In the genomic region with DNA sequence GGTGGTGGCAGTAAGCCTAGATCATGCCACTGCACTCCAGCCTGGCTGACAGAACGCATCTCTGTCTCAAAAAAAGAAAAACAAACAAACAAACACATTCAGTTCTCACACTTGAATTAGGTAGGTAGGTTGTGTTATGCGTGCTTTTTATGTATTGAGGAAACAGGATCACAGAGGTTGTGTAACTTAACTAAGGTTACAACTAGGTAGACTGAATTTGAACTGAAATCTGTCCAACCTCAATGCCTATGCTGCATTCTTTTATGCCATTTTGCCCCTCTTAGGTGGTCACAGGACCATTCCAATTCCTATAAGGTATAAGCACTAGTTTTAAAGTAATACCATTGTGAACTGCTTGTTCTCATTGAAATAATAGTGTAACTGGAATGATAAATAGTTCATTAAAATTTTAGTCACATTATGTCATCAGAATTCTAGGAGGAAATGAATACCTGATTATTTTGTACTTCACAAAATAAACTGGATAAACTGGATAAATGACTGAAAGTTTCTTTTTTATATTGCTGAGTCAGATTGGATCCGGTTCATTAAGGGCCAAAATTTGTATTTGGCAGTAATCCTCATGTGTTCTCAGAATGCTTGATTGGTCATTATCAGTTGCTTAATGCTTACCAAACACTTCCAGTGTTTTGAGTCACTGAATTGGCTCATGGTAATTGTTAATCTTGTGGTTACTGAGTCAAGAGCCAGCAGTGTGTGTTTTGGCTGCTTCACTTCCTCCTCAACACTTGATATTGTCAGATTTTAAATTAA, we compare ENCODE assay signal across 8 cellular contexts. TPM values are rescaled to one million over a fixed set of nuclear protein-coding genes. Genes with fewer than 3 reads are reported as not detected.
A peak's percentile ranks its signal among the peaks of the same experiment; 100 is the strongest.
DNase-seq lines count a peak whose midpoint lies in the region; ATAC-seq and TF ChIP-seq lines count a peak whose summit lies in the region.

No MANE protein-coding gene starts in this region.

- no peaks in the 10 kb centered on the region for H3K9me3 ChIP-seq in CD8-positive, alpha-beta memory T cell (ENCODE audit: low read length)

- peaks cover 38 to 62% (median 52%) of the 10 kb centered on the region in 3 donors for H3K4me1 Mint-ChIP-seq in CD8-positive, alpha-beta memory T cell
- peaks cover 31% of the 10 kb centered on the region for H3K4me1 Mint-ChIP-seq in activated CD4-positive, alpha-beta memory T cell treated with anti-CD3 and anti-CD28 coated beads for 36 hours (ENCODE audit: low read depth)

- H3K36me3 Mint-ChIP-seq in CD8-positive, alpha-beta memory T cell: peaks cover 0 to 28% (median 0%) of the 10 kb centered on the region in 3 donors
- H3K36me3 Mint-ChIP-seq in activated CD4-positive, alpha-beta memory T cell treated with anti-CD3 and anti-CD28 coated beads for 36 hours: peaks cover 7% of the 10 kb centered on the region

- CTCF ChIA-PET in CD8-positive, alpha-beta memory T cell (lab: Charles Lee): no interaction called here
- CTCF ChIA-PET in activated CD4-positive, alpha-beta memory T cell treated with anti-CD3 and anti-CD28 coated beads for 36 hours (lab: Charles Lee): no interaction called here

- no peak overlapping the region for H3K27ac ChIP-seq in CD8-positive, alpha-beta memory T cell (ENCODE audit: low read depth, low read length)

- peak overlapping the region; percentile 14 to 87 (median 56) for H3K27ac Mint-ChIP-seq in CD8-positive, alpha-beta memory T cell
- peak overlapping the region; percentile 23 for H3K27ac Mint-ChIP-seq in activated CD4-positive, alpha-beta memory T cell treated with anti-CD3 and anti-CD28 coated beads for 36 hours

- DNase-seq in CD8-positive, alpha-beta memory T cell: peak in 1 of 5 donors; percentile 40
- peak; percentile 93 for DNase-seq in LHCN-M2 (ENCODE audit: low read depth)
- peak; percentile 27 for DNase-seq in activated CD4-positive, alpha-beta memory T cell treated with anti-CD3 and anti-CD28 coated beads for 36 hours
- peak; percentile 26 for DNase-seq in germinal center (ENCODE audit: low spot score)
- DNase-seq in retinal pigment epithelial cell (ENCODE audit: low read depth): peak; percentile 99
- no peak for DNase-seq in stimulated activated CD4-positive, alpha-beta T cell treated with anti-CD3 and anti-CD28 coated beads, Interleukin-2, amount 100 ng/mL, for 48 hours

- no peaks in the 10 kb centered on the region for H3K27me3 Mint-ChIP-seq in CD8-positive, alpha-beta memory T cell
- H3K27me3 Mint-ChIP-seq in activated CD4-positive, alpha-beta memory T cell treated with anti-CD3 and anti-CD28 coated beads for 36 hours: no peaks in the 10 kb centered on the region

- peak overlapping the region in 6 of 7 donors; percentile 6 to 43 (median 26) for H3K4me3 Mint-ChIP-seq in CD8-positive, alpha-beta memory T cell
- no peak overlapping the region for H3K4me3 Mint-ChIP-seq in activated CD4-positive, alpha-beta memory T cell treated with anti-CD3 and anti-CD28 coated beads for 36 hours

- TF ChIP-seq CTCF in retinal pigment epithelial cell (conservative IDR thresholded peaks at IDR 0.05; ENCODE audit: low read depth, low read length): no peak

- POLR2A ChIA-PET in CD8-positive, alpha-beta memory T cell (lab: Charles Lee): interaction anchor here (0.7 kb wide), 1 partner anchor 191 kb away, joined by 3 read pairs; no protein-coding TSS in a partner anchor
- POLR2A ChIA-PET in activated CD4-positive, alpha-beta memory T cell treated with anti-CD3 and anti-CD28 coated beads for 36 hours (lab: Charles Lee): no interaction called here

- peak; percentile 58 for ATAC-seq in GM19468 (IDR thresholded peaks at IDR 0.05; ENCODE audit: extremely low read depth, unreplicated experiment)
- no peak for ATAC-seq in GM21360 (IDR thresholded peaks at IDR 0.05; ENCODE audit: unreplicated experiment)

- no peaks in the 10 kb centered on the region for H3K36me3 ChIP-seq in CD8-positive, alpha-beta memory T cell (ENCODE audit: insufficient read depth, low read length)

- intact Hi-C loops in activated CD4-positive, alpha-beta memory T cell treated with anti-CD3 and anti-CD28 coated beads for 36 hours (cut with micrococcal nuclease): loop anchor here (1.0 kb wide), 1 partner anchor 8 kb away; no protein-coding TSS in a partner anchor

- no peaks in the 10 kb centered on the region for H3K9me3 Mint-ChIP-seq in CD8-positive, alpha-beta memory T cell
- no peaks in the 10 kb centered on the region for H3K9me3 Mint-ChIP-seq in activated CD4-positive, alpha-beta memory T cell treated with anti-CD3 and anti-CD28 coated beads for 36 hours

- H3K4me3 ChIP-seq in CD8-positive, alpha-beta memory T cell (ENCODE audit: low read length): no peak overlapping the region
- no peak overlapping the region for H3K4me3 ChIP-seq in retinal pigment epithelial cell (ENCODE audit: low read length)

- H3K27me3 ChIP-seq in CD8-positive, alpha-beta memory T cell (ENCODE audit: insufficient read depth, low read length, poor library complexity, severe bottlenecking): no peaks in the 10 kb centered on the region

- H3K4me1 ChIP-seq in CD8-positive, alpha-beta memory T cell (ENCODE audit: insufficient read depth, low read length): peaks cover 22% of the 10 kb centered on the region

RNA-seq across cellular contexts. Expression of a gene that starts 7.1 kb away (rescaled TPM):
- 10 to 100 TPM; 39.0 to 39.7 TPM for total RNA-seq in CD8-positive, alpha-beta memory T cell
- polyA plus RNA-seq in CD8-positive, alpha-beta memory T cell: 50.2 TPM
- 23.4 and 25.5 TPM in 2 replicates for total RNA-seq in LHCN-M2 (2014; rRNA removed)
- polyA plus RNA-seq in LHCN-M2 (2012): 30.2 TPM
- total RNA-seq in activated CD4-positive, alpha-beta memory T cell treated with anti-CD3 and anti-CD28 coated beads for 36 hours: 10 to 100 TPM; 30.5 to 32.0 TPM

RNA-seq across cellular contexts. Expression of a gene that starts 59.5 kb away (rescaled TPM):
- 10 to 100 TPM; 43.0 to 49.2 TPM for total RNA-seq in CD8-positive, alpha-beta memory T cell
- 18.4 TPM for polyA plus RNA-seq in CD8-positive, alpha-beta memory T cell
- total RNA-seq in LHCN-M2 (2014; rRNA removed): 21.7 and 25.0 TPM in 2 replicates
- polyA plus RNA-seq in LHCN-M2 (2012): 12.4 TPM
- 10 to 100 TPM; 32.5 to 35.4 TPM for total RNA-seq in activated CD4-positive, alpha-beta memory T cell treated with anti-CD3 and anti-CD28 coated beads for 36 hours

Comparison
In these comparisons a context has a peak if more than half of its experiments do, and no peak if none do; other contexts are left out.
1. DNase-seq: peak in LHCN-M2 (single experiment), activated CD4-positive, alpha-beta memory T cell treated with anti-CD3 and anti-CD28 coated beads for 36 hours (single experiment), germinal center (single experiment) and retinal pigment epithelial cell (single experiment); none in stimulated activated CD4-positive, alpha-beta T cell treated with anti-CD3 and anti-CD28 coated beads, Interleukin-2, amount 100 ng/mL, for 48 hours (0 of 2).